ENCODE assay signal across 1 cellular context in the genomic region with DNA sequence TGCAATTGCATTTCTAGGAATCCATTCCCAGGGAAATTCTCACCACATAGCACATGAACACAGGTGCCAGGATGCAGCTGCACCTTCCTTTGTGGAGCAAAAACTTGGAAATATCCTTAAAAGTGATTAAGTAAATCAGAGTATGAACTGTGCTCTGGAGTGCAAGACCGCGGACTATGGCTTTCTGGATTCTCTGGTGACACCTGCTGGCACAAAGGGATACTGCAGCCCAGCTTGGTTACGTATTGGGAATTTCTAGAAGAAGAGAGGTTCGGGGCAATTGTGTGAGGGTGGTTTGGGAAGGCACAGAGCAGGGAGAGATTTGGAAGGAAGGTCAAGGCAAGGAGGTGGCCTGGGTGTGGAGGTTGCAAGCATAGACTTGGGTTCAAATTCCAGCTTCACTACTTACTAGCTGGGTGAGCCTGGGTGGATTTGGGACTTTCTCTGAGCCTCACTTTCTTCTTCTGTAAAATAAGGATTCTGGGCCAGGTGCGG.
TF ChIP-seq lines count a peak whose summit lies in the region.

No MANE protein-coding gene starts in this region.

TF ChIP-seq in HepG2, 621 proteins besides CTCF, POLR2A, EP300 and RAD21 (continued from another document and continues in another):
- TF ChIP-seq, protein P1, sequence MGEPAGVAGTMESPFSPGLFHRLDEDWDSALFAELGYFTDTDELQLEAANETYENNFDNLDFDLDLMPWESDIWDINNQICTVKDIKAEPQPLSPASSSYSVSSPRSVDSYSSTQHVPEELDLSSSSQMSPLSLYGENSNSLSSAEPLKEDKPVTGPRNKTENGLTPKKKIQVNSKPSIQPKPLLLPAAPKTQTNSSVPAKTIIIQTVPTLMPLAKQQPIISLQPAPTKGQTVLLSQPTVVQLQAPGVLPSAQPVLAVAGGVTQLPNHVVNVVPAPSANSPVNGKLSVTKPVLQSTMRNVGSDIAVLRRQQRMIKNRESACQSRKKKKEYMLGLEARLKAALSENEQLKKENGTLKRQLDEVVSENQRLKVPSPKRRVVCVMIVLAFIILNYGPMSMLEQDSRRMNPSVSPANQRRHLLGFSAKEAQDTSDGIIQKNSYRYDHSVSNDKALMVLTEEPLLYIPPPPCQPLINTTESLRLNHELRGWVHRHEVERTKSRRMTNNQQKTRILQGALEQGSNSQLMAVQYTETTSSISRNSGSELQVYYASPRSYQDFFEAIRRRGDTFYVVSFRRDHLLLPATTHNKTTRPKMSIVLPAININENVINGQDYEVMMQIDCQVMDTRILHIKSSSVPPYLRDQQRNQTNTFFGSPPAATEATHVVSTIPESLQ (CRISPR knock-in tag; conservative IDR thresholded peaks at IDR 0.05) = 0 out of 2 replicates have a peak, but pooled peaks have one; percentile 73
- TF ChIP-seq REPIN1 (CRISPR knock-in tag; IDR thresholded peaks at IDR 0.05; ENCODE audit: borderline replicate concordance, low read depth) (no peak), SP2 (CRISPR knock-in tag; IDR thresholded peaks at IDR 0.05) (no peak), ZNF747 (CRISPR knock-in tag; IDR thresholded peaks at IDR 0.05; ENCODE audit: borderline replicate concordance) (peak; percentile 34; the same call in 1 of the 2 replicates), SNRNP70 (IDR thresholded peaks at IDR 0.05; ENCODE audit: low read depth, low read length) (no peak), GABPB1 (CRISPR knock-in tag; IDR thresholded peaks at IDR 0.05) (no peak), TCF7 (IDR thresholded peaks at IDR 0.05; ENCODE audit: low read depth) (no peak), PITX1 (CRISPR knock-in tag; IDR thresholded peaks at IDR 0.05) (0 out of 2 replicates have a peak, but pooled peaks have one; percentile 3), ZNF761 (CRISPR knock-in tag; conservative IDR thresholded peaks at IDR 0.05) (0 out of 2 replicates have a peak, but pooled peaks have one; percentile 11), HCFC1 (IDR thresholded peaks at IDR 0.05; ENCODE audit: low read depth, low read length) (no peak), REXO4 (CRISPR knock-in tag; IDR thresholded peaks at IDR 0.05; ENCODE audit: borderline replicate concordance) (no peak), ESRRA (CRISPR knock-in tag; IDR thresholded peaks at IDR 0.05; ENCODE audit: low read depth) (no peak), ZBTB42 (CRISPR knock-in tag; IDR thresholded peaks at IDR 0.05) (no peak), KDM2A (CRISPR knock-in tag; IDR thresholded peaks at IDR 0.05; ENCODE audit: borderline replicate concordance, low read depth) (no peak), ZNF337 (CRISPR knock-in tag; IDR thresholded peaks at IDR 0.05; ENCODE audit: borderline replicate concordance, low read depth) (peak; percentile 90; the same call in 1 of the 2 replicates), HNRNPH1 (optimal IDR thresholded peaks at IDR 0.05; ENCODE audit: low read depth, low read length) (no peak), ZNF205 (CRISPR knock-in tag; IDR thresholded peaks at IDR 0.05) (peak; percentile 53; the same call in 1 of the 2 replicates), MEF2D (CRISPR knock-in tag; IDR thresholded peaks at IDR 0.05) (no peak), ZNF180 (CRISPR knock-in tag; IDR thresholded peaks at IDR 0.05; ENCODE audit: borderline replicate concordance, low read depth) (no peak), MEIS2 (CRISPR knock-in tag; IDR thresholded peaks at IDR 0.05) (no peak), ZNF232 (CRISPR knock-in tag; IDR thresholded peaks at IDR 0.05; ENCODE audit: borderline replicate concordance) (peak; percentile 34; the same call in 1 of the 2 replicates), SYNCRIP (IDR thresholded peaks at IDR 0.05; ENCODE audit: insufficient read depth, low read depth, low read length) (no peak), ZSCAN31 (CRISPR knock-in tag; IDR thresholded peaks at IDR 0.05; ENCODE audit: low read depth) (no peak; the same call in 1 of the 2 replicates), NFYB (CRISPR knock-in tag; IDR thresholded peaks at IDR 0.05) (no peak), ZNF75D (CRISPR knock-in tag; IDR thresholded peaks at IDR 0.05; ENCODE audit: borderline replicate concordance) (no peak), SOX6 (IDR thresholded peaks at IDR 0.05) (no peak), SOX6 (CRISPR knock-in tag; IDR thresholded peaks at IDR 0.05) (peak; percentile 26; the same call in 1 of the 2 replicates), ZNF703 (CRISPR knock-in tag; IDR thresholded peaks at IDR 0.05; ENCODE audit: borderline replicate concordance) (no peak), TOE1 (CRISPR knock-in tag; IDR thresholded peaks at IDR 0.05) (no peak), GATA4 (IDR thresholded peaks at IDR 0.05; ENCODE audit: borderline replicate concordance, low read depth) (no peak)
- TF ChIP-seq, protein P2, sequence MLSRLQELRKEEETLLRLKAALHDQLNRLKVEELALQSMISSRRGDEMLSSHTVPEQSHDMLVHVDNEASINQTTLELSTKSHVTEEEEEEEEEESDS (CRISPR knock-in tag; IDR thresholded peaks at IDR 0.05; ENCODE audit: borderline replicate concordance) = no peak
- TF ChIP-seq, protein P3, sequence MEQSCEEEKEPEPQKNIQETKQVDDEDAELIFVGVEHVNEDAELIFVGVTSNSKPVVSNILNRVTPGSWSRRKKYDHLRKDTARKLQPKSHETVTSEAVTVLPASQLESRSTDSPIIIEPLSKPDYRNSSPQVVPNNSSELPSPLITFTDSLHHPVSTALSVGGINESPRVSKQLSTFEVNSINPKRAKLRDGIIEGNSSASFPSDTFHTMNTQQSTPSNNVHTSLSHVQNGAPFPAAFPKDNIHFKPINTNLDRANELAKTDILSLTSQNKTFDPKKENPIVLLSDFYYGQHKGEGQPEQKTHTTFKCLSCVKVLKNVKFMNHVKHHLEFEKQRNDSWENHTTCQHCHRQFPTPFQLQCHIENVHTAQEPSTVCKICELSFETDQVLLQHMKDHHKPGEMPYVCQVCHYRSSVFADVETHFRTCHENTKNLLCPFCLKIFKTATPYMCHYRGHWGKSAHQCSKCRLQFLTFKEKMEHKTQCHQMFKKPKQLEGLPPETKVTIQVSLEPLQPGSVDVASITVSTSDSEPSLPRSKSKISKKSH (CRISPR knock-in tag; IDR thresholded peaks at IDR 0.05; ENCODE audit: borderline replicate concordance) = no peak
- TF ChIP-seq, protein P4, sequence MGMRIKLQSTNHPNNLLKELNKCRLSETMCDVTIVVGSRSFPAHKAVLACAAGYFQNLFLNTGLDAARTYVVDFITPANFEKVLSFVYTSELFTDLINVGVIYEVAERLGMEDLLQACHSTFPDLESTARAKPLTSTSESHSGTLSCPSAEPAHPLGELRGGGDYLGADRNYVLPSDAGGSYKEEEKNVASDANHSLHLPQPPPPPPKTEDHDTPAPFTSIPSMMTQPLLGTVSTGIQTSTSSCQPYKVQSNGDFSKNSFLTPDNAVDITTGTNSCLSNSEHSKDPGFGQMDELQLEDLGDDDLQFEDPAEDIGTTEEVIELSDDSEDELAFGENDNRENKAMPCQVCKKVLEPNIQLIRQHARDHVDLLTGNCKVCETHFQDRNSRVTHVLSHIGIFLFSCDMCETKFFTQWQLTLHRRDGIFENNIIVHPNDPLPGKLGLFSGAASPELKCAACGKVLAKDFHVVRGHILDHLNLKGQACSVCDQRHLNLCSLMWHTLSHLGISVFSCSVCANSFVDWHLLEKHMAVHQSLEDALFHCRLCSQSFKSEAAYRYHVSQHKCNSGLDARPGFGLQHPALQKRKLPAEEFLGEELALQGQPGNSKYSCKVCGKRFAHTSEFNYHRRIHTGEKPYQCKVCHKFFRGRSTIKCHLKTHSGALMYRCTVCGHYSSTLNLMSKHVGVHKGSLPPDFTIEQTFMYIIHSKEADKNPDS (CRISPR knock-in tag; IDR thresholded peaks at IDR 0.05) = 0 out of 2 replicates have a peak, but pooled peaks have one; percentile 72
- TF ChIP-seq, protein P5, sequence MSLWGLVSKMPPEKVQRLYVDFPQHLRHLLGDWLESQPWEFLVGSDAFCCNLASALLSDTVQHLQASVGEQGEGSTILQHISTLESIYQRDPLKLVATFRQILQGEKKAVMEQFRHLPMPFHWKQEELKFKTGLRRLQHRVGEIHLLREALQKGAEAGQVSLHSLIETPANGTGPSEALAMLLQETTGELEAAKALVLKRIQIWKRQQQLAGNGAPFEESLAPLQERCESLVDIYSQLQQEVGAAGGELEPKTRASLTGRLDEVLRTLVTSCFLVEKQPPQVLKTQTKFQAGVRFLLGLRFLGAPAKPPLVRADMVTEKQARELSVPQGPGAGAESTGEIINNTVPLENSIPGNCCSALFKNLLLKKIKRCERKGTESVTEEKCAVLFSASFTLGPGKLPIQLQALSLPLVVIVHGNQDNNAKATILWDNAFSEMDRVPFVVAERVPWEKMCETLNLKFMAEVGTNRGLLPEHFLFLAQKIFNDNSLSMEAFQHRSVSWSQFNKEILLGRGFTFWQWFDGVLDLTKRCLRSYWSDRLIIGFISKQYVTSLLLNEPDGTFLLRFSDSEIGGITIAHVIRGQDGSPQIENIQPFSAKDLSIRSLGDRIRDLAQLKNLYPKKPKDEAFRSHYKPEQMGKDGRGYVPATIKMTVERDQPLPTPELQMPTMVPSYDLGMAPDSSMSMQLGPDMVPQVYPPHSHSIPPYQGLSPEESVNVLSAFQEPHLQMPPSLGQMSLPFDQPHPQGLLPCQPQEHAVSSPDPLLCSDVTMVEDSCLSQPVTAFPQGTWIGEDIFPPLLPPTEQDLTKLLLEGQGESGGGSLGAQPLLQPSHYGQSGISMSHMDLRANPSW (CRISPR knock-in tag; IDR thresholded peaks at IDR 0.05; ENCODE audit: borderline replicate concordance) = no peak
- TF ChIP-seq, protein P6, sequence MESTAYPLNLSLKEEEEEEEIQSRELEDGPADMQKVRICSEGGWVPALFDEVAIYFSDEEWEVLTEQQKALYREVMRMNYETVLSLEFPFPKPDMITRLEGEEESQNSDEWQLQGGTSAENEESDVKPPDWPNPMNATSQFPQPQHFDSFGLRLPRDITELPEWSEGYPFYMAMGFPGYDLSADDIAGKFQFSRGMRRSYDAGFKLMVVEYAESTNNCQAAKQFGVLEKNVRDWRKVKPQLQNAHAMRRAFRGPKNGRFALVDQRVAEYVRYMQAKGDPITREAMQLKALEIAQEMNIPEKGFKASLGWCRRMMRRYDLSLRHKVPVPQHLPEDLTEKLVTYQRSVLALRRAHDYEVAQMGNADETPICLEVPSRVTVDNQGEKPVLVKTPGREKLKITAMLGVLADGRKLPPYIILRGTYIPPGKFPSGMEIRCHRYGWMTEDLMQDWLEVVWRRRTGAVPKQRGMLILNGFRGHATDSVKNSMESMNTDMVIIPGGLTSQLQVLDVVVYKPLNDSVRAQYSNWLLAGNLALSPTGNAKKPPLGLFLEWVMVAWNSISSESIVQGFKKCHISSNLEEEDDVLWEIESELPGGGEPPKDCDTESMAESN (CRISPR knock-in tag; conservative IDR thresholded peaks at IDR 0.05) = peak; percentile 57; the same call in 1 of the 2 replicates
- TF ChIP-seq, protein P7, sequence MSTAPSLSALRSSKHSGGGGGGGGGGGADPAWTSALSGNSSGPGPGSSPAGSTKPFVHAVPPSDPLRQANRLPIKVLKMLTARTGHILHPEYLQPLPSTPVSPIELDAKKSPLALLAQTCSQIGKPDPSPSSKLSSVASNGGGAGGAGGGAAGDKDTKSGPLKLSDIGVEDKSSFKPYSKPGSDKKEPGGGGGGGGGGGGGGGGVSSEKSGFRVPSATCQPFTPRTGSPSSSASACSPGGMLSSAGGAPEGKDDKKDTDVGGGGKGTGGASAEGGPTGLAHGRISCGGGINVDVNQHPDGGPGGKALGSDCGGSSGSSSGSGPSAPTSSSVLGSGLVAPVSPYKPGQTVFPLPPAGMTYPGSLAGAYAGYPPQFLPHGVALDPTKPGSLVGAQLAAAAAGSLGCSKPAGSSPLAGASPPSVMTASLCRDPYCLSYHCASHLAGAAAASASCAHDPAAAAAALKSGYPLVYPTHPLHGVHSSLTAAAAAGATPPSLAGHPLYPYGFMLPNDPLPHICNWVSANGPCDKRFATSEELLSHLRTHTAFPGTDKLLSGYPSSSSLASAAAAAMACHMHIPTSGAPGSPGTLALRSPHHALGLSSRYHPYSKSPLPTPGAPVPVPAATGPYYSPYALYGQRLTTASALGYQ (CRISPR knock-in tag; IDR thresholded peaks at IDR 0.05) = no peak
- TF ChIP-seq, protein P8, sequence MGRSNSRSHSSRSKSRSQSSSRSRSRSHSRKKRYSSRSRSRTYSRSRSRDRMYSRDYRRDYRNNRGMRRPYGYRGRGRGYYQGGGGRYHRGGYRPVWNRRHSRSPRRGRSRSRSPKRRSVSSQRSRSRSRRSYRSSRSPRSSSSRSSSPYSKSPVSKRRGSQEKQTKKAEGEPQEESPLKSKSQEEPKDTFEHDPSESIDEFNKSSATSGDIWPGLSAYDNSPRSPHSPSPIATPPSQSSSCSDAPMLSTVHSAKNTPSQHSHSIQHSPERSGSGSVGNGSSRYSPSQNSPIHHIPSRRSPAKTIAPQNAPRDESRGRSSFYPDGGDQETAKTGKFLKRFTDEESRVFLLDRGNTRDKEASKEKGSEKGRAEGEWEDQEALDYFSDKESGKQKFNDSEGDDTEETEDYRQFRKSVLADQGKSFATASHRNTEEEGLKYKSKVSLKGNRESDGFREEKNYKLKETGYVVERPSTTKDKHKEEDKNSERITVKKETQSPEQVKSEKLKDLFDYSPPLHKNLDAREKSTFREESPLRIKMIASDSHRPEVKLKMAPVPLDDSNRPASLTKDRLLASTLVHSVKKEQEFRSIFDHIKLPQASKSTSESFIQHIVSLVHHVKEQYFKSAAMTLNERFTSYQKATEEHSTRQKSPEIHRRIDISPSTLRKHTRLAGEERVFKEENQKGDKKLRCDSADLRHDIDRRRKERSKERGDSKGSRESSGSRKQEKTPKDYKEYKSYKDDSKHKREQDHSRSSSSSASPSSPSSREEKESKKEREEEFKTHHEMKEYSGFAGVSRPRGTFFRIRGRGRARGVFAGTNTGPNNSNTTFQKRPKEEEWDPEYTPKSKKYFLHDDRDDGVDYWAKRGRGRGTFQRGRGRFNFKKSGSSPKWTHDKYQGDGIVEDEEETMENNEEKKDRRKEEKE (IDR thresholded peaks at IDR 0.05) = no peak
- TF ChIP-seq, protein P9, sequence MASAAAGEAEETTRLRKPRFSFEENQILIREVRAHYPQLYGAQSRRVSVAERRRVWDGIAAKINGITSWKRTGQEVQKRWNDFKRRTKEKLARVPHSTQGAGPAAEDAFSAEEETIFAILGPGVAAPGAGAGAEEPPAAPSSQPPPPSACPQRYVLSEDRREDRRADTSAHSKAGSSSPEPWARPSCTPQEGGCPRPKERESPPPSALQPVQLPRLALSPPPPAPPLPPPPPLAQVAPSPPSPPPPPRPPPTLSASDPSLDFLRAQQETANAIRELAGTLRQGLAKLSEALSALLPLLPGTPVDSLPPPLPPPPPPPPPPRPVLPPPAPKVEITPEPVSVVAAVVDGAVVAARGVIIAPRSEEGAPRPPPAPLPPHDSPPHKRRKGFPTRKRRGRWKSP (CRISPR knock-in tag; IDR thresholded peaks at IDR 0.05) = peak; percentile 63; the same call in 1 of the 2 replicates
- TF ChIP-seq, protein P10, sequence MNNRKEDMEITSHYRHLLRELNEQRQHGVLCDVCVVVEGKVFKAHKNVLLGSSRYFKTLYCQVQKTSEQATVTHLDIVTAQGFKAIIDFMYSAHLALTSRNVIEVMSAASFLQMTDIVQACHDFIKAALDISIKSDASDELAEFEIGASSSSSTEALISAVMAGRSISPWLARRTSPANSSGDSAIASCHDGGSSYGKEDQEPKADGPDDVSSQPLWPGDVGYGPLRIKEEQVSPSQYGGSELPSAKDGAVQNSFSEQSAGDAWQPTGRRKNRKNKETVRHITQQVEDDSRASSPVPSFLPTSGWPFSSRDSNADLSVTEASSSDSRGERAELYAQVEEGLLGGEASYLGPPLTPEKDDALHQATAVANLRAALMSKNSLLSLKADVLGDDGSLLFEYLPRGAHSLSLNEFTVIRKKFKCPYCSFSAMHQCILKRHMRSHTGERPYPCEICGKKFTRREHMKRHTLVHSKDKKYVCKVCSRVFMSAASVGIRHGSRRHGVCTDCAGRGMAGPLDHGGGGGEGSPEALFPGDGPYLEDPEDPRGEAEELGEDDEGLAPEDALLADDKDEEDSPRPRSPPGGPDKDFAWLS (CRISPR knock-in tag; IDR thresholded peaks at IDR 0.05; ENCODE audit: borderline replicate concordance) = no peak
